22 cellular contexts compared by ENCODE assay signal in the genomic region with DNA sequence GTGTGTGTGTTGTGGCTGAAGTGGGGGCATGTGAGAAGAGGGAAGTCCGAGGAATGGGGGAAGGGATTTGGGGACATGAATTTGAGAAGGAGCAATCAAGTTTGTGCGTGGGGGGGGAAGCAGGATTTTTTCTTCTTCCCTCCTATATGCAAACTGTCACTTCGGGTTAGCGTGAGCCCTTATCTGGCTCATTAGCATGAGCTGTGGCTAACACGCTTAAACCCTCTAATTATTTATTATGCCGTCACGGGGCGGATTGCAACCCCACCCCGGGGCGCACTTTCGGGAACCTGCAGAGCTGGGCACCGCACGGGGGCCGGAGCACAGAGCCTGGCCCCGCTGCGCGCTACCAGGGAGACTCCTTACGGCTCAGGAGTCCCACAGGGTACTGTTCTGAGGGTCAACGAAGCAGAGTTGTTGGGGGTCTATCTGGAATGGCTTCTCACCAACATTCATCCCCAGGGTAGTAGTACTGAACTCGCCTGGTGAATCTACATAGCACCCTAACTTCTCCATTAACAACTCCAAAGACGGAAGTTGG. TPM values are rescaled to one million over a fixed set of nuclear protein-coding genes. Genes with fewer than 3 reads are reported as not detected.
DNase-seq lines count a peak whose midpoint lies in the region; ATAC-seq and TF ChIP-seq lines count a peak whose summit lies in the region.
"Had no signal": no experiment of that assay in that cellular context is flagged by ENCODE, and none has a peak within 500 bp of the region (broad histone marks: within the 10 kb centered on the region; RNA-seq: fewer than 3 reads in every experiment).

No MANE protein-coding gene starts in this region.

- TF ChIP-seq POLR2A in right lobe of liver (IDR thresholded peaks at IDR 0.05), result no peak

- peaks cover 90% of the 10 kb centered on the region for H3K27me3 Mint-ChIP-seq in WTC11 (ENCODE audit: low read depth)
- peaks cover 57 to 75% of the 10 kb centered on the region in 2 donors for H3K27me3 Mint-ChIP-seq in natural killer cell treated with Interleukin-12 subunit alpha and Interleukin-12 subunit beta and Interleukin-15 and Interleukin-18, amount 100 ng/mL, for 72 hours

- no peaks in the 10 kb centered on the region for H3K36me3 Mint-ChIP-seq in WTC11
- H3K36me3 Mint-ChIP-seq in natural killer cell treated with Interleukin-12 subunit alpha and Interleukin-12 subunit beta and Interleukin-15 and Interleukin-18, amount 100 ng/mL, for 72 hours, result no peaks in the 10 kb centered on the region
- H3K36me3 Mint-ChIP-seq: activated naive CD4-positive, alpha-beta T cell treated with anti-CD3 and anti-CD28 coated beads, Interleukin-2, amount 50 U/mL, for 24 hours; immature natural killer cell had no signal

- peak overlapping the region; percentile 84 for H3K4me3 Mint-ChIP-seq in WTC11
- no peak overlapping the region for H3K4me3 Mint-ChIP-seq in natural killer cell treated with Interleukin-12 subunit alpha and Interleukin-12 subunit beta and Interleukin-15 and Interleukin-18, amount 100 ng/mL, for 72 hours
- H3K4me3 Mint-ChIP-seq: activated naive CD4-positive, alpha-beta T cell treated with anti-CD3 and anti-CD28 coated beads, Interleukin-2, amount 50 U/mL, for 24 hours had no signal

- TF ChIP-seq CTCF in WTC11 (IDR thresholded peaks at IDR 0.05) (no peak), right lobe of liver (IDR thresholded peaks at IDR 0.05) (no peak)

- CTCF ChIA-PET in WTC11 (lab: Charles Lee), result interaction anchor here (0.7 to 4.3 kb wide), 27 partner anchors 8 to 682 kb away, joined by 3 to 78 read pairs (median 4); no protein-coding TSS in a partner anchor

- H3K4me3 ChIP-seq in H7 (ENCODE audit: insufficient read depth, low read depth, low read length) (peak overlapping the region; percentile 36), right lobe of liver (peak overlapping the region; percentile 26 to 62 (median 54))
- H3K4me3 ChIP-seq: BLaER1, mucosa of descending colon had no signal

- POLR2A ChIA-PET in WTC11 (lab: Charles Lee), result interaction anchor here (0.6 to 1.1 kb wide), 2 partner anchors 11 to 166 kb away, joined by 3 to 4 read pairs; no protein-coding TSS in a partner anchor

- WGBS in right lobe of liver (ENCODE audit: insufficient coverage, low coverage, low lambda C conversion rate, missing lambda C conversion rate), result 3% methylated on average over 7 of the region's 21 CpGs

- H3K27ac ChIP-seq in right lobe of liver, result peak overlapping the region; percentile 74 to 94 (median 83)
- H3K27ac ChIP-seq: BLaER1, KMS-11, RWPE1 had no signal

- DNase-seq in DMS53 (lab: John Stamatoyannopoulos, UW) (peak; percentile 86), H7 (peak; percentile 23), WTC11 (ENCODE audit: low spot score) (no peak), right lobe of liver (no peak), NCI-H1694 (lab: John Stamatoyannopoulos, UW) (no peak), DMS 273 (lab: John Stamatoyannopoulos, UW; ENCODE audit: unreplicated experiment) (no peak)
- DNase-seq in natural killer cell treated with Interleukin-12 subunit alpha and Interleukin-12 subunit beta and Interleukin-15 and Interleukin-18, amount 100 ng/mL, for 72 hours (ENCODE audit: low spot score), result no peak
- no peak for DNase-seq in central memory CD4-positive, alpha-beta T cell
- DNase-seq: activated CD8-positive, alpha-beta memory T cell treated with anti-CD3 and anti-CD28 coated beads for 24 hours; GF-D8; immature natural killer cell; NCI-H2227 treated with DMSO at 0.1 percent for 48 hours; stimulated activated CD4-positive, alpha-beta T cell treated with anti-CD3 and anti-CD28 coated beads, Interleukin-2, amount 100 ng/mL, for 48 hours; stimulated activated naive CD4-positive, alpha-beta T cell had no signal

- H3K27me3 ChIP-seq in H7 (ENCODE audit: control insufficient read depth, insufficient read depth, low read length) (peaks cover 75% of the 10 kb centered on the region), right lobe of liver (no peaks in the 10 kb centered on the region)

- H3K27ac Mint-ChIP-seq in WTC11, result no peak overlapping the region
- H3K27ac Mint-ChIP-seq in natural killer cell treated with Interleukin-12 subunit alpha and Interleukin-12 subunit beta and Interleukin-15 and Interleukin-18, amount 100 ng/mL, for 72 hours, result no peak overlapping the region
- H3K27ac Mint-ChIP-seq: activated naive CD4-positive, alpha-beta T cell treated with anti-CD3 and anti-CD28 coated beads, Interleukin-2, amount 50 U/mL, for 24 hours; immature natural killer cell had no signal

- H3K9me3 ChIP-seq in right lobe of liver, result no peaks in the 10 kb centered on the region
- H3K9me3 ChIP-seq: BLaER1, mucosa of descending colon had no signal

- ATAC-seq in WTC11 (no peak), right lobe of liver (peak in 2 of 4 donors; percentile 32 to 48)
- no peak for ATAC-seq in natural killer cell treated with Interleukin-12 subunit alpha and Interleukin-12 subunit beta and Interleukin-15 and Interleukin-18, amount 100 ng/mL, for 72 hours

- H3K4me1 ChIP-seq in right lobe of liver, result peaks cover 0 to 17% (median 6%) of the 10 kb centered on the region in 4 donors
- H3K4me1 ChIP-seq: BLaER1 had no signal

- peaks cover 34% of the 10 kb centered on the region for H3K4me1 Mint-ChIP-seq in WTC11
- no peaks in the 10 kb centered on the region for H3K4me1 Mint-ChIP-seq in natural killer cell treated with Interleukin-12 subunit alpha and Interleukin-12 subunit beta and Interleukin-15 and Interleukin-18, amount 100 ng/mL, for 72 hours (ENCODE audit: low read depth in 2 of 2)
- H3K4me1 Mint-ChIP-seq: activated naive CD4-positive, alpha-beta T cell treated with anti-CD3 and anti-CD28 coated beads, Interleukin-2, amount 50 U/mL, for 24 hours; immature natural killer cell had no signal

- no peaks in the 10 kb centered on the region for H3K36me3 ChIP-seq in H7 (replicated peaks; ENCODE audit: control insufficient read depth, insufficient read depth, low read length)
- no peaks in the 10 kb centered on the region for H3K36me3 ChIP-seq in right lobe of liver
- H3K36me3 ChIP-seq: BLaER1 had no signal

- no peaks in the 10 kb centered on the region for H3K9me3 Mint-ChIP-seq in WTC11
- no peaks in the 10 kb centered on the region for H3K9me3 Mint-ChIP-seq in natural killer cell treated with Interleukin-12 subunit alpha and Interleukin-12 subunit beta and Interleukin-15 and Interleukin-18, amount 100 ng/mL, for 72 hours
- H3K9me3 Mint-ChIP-seq: activated naive CD4-positive, alpha-beta T cell treated with anti-CD3 and anti-CD28 coated beads, Interleukin-2, amount 50 U/mL, for 24 hours had no signal

- intact Hi-C loops in right lobe of liver (cut with DNase I), result loop anchor here in 1 of 2 donors (10.0 kb wide), 2 partner anchors 164 to 224 kb away; no protein-coding TSS in a partner anchor

TF ChIP-seq in WTC11, 78 proteins besides CTCF, POLR2A, EP300 and RAD21:
- TF ChIP-seq GRHL2 (CRISPR knock-in tag; IDR thresholded peaks at IDR 0.05; ENCODE audit: insufficient replicate concordance, severe bottlenecking) (no peak), ZNF423 (CRISPR knock-in tag; IDR thresholded peaks at IDR 0.05) (peak; percentile 45; the same call in 1 of the 2 replicates), ZNF263 (CRISPR knock-in tag; IDR thresholded peaks at IDR 0.05; ENCODE audit: low read depth) (no peak), IRF2 (CRISPR knock-in tag; IDR thresholded peaks at IDR 0.05; ENCODE audit: borderline replicate concordance, low read depth) (no peak), RORB (CRISPR knock-in tag; IDR thresholded peaks at IDR 0.05) (no peak), CBFB (CRISPR knock-in tag; IDR thresholded peaks at IDR 0.05; ENCODE audit: low read depth) (no peak)
- TF ChIP-seq, protein P1, sequence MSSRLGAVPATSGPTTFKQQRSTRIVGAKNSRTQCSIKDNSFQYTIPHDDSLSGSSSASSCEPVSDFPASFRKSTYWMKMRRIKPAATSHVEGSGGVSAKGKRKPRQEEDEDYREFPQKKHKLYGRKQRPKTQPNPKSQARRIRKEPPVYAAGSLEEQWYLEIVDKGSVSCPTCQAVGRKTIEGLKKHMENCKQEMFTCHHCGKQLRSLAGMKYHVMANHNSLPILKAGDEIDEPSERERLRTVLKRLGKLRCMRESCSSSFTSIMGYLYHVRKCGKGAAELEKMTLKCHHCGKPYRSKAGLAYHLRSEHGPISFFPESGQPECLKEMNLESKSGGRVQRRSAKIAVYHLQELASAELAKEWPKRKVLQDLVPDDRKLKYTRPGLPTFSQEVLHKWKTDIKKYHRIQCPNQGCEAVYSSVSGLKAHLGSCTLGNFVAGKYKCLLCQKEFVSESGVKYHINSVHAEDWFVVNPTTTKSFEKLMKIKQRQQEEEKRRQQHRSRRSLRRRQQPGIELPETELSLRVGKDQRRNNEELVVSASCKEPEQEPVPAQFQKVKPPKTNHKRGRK (CRISPR knock-in tag; IDR thresholded peaks at IDR 0.05; ENCODE audit: borderline replicate concordance), result 0 out of 2 replicates have a peak, but pooled peaks have one; percentile 23

RNA-seq across cellular contexts. Expression of a gene that starts 6.5 kb away (rescaled TPM):
- 0.07 TPM in 1 of 2 replicates, not detected in the other for total RNA-seq in H7 (2014; rRNA removed; shearing (Covaris generic))
- total RNA-seq in WTC11 (2021), result 0.07 to 0.14 TPM (median 0.07 TPM) in 3 replicates
- 1 to 10 TPM in 1 of 6 experiments, under 1 TPM in 5; 0.18 to 1.6 (median 0.33) TPM for total RNA-seq in right lobe of liver
- total RNA-seq in natural killer cell treated with Interleukin-12 subunit alpha and Interleukin-12 subunit beta and Interleukin-15 and Interleukin-18, amount 100 ng/mL, for 72 hours, result not detected
- total RNA-seq: fibroblast of lung; renal cortical epithelial cell; T-helper 2 cell treated with Interferon-gamma antibody and Interleukin-4, amounts not matched to agents 100 ng/mL and 5 ng/mL, for 36 hours had no signal

RNA-seq across cellular contexts. Expression of a gene that starts 34.0 kb away (rescaled TPM):
- total RNA-seq in H7 (2014; rRNA removed; shearing (Covaris generic)), result 0.37 and 0.42 TPM in 2 replicates
- 4.0 to 9.8 TPM (median 5.7 TPM) in 3 replicates for total RNA-seq in WTC11 (2021)
- total RNA-seq in right lobe of liver, result 1,000 to 10,000 TPM in 3 of 6 experiments, 100 to 1,000 TPM in 3; 873 to 2,034 (median 1,035) TPM
- total RNA-seq in natural killer cell treated with Interleukin-12 subunit alpha and Interleukin-12 subunit beta and Interleukin-15 and Interleukin-18, amount 100 ng/mL, for 72 hours, result not detected
- total RNA-seq: fibroblast of lung; mucosa of descending colon; renal cortical epithelial cell; T-helper 2 cell treated with Interferon-gamma antibody and Interleukin-4, amounts not matched to agents 100 ng/mL and 5 ng/mL, for 36 hours had no signal

Comparison
In these comparisons a context has a peak if more than half of its experiments do, and no peak if none do; other contexts are left out.
1. DNase-seq: peak in DMS53 (single experiment) and H7 (single experiment); none in WTC11 (single experiment), right lobe of liver (0 of 3), natural killer cell treated with Interleukin-12 subunit alpha and Interleukin-12 subunit beta and Interleukin-15 and Interleukin-18, amount 100 ng/mL, for 72 hours (single experiment), NCI-H1694 (single experiment), central memory CD4-positive, alpha-beta T cell (single experiment) and DMS 273 (single experiment).
2. RNA of a gene that starts 34.0 kb away (total RNA-seq): 873 to 2,034 TPM in right lobe of liver; 4.0 to 9.8 TPM in WTC11, 0.37 to 0.42 TPM in H7 and not detected in natural killer cell treated with Interleukin-12 subunit alpha and Interleukin-12 subunit beta and Interleukin-15 and Interleukin-18, amount 100 ng/mL, for 72 hours; every median in the first group is over 10 times any median in the second.